Comparison of ENCODE assay signal across 8 cellular contexts in the genomic region with DNA sequence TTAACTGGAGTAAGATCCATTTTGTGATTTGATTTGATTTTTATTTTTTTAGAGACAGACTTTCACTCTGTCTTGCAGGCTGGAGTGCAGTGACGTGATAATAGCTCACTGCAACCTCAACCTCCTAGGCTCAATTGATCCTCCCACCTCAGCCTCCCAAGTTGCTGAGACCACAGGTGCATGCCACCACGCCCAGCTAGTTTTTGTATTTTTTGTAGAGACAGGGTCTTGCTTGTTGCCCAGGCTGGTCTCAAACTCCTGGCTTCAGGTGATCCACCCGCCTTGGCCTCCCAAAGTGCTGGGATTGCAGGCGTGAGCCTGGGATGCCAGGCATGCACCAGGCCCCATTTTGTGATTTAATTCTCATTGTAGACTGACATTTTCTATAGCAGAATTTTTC. TPM values are rescaled to one million over a fixed set of nuclear protein-coding genes. Genes with fewer than 3 reads are reported as not detected.
A peak's percentile ranks its signal among the peaks of the same experiment; 100 is the strongest.
DNase-seq lines count a peak whose midpoint lies in the region; ATAC-seq lines count a peak whose summit lies in the region.
"Not testable (repeated sequence)": the region's sequence is repeated elsewhere in the genome, so short reads cannot be mapped to it uniquely, and the experiment has no call there.

No MANE protein-coding gene starts in this region.

- not testable (repeated sequence) for H3K9me3 Mint-ChIP-seq in CD4-positive, alpha-beta memory T cell; T-helper 1 cell treated with Interleukin-12 subunit alpha and Interleukin-12 subunit beta and Interleukin-4 antibody, amounts not matched to agents 30 μg/mL and 1 μg/mL, for 36 hours; activated T-helper 2 cell treated with anti-CD3 and anti-CD28 coated beads, Interferon-gamma antibody, Interleukin-2, Interleukin-4, amounts not matched to agents 10 μg/mL and 5 μg/mL and 100 μg/mL, durations not matched to agents 14 hours and 24 hours and 36 hours; naive thymus-derived CD4-positive, alpha-beta T cell

- peaks cover 20 to 30% of the 10 kb centered on the region in 2 donors for H3K36me3 Mint-ChIP-seq in CD4-positive, alpha-beta memory T cell
- peaks cover 22% of the 10 kb centered on the region for H3K36me3 Mint-ChIP-seq in T-helper 1 cell treated with Interleukin-12 subunit alpha and Interleukin-12 subunit beta and Interleukin-4 antibody, amounts not matched to agents 30 μg/mL and 1 μg/mL, for 36 hours (ENCODE audit: low read depth)
- peaks cover 33% of the 10 kb centered on the region for H3K36me3 Mint-ChIP-seq in activated T-helper 2 cell treated with anti-CD3 and anti-CD28 coated beads, Interferon-gamma antibody, Interleukin-2, Interleukin-4, amounts not matched to agents 10 μg/mL and 5 μg/mL and 100 μg/mL, durations not matched to agents 14 hours and 24 hours and 36 hours (ENCODE audit: low read depth)
- H3K36me3 Mint-ChIP-seq in naive thymus-derived CD4-positive, alpha-beta T cell, result peaks cover 3 to 38% (median 28%) of the 10 kb centered on the region in 5 donors

- peak overlapping the region in 7 of 8 donors; percentile 52 to 86 (median 71) for H3K4me3 Mint-ChIP-seq in CD4-positive, alpha-beta memory T cell
- H3K4me3 Mint-ChIP-seq in T-helper 1 cell treated with Interleukin-12 subunit alpha and Interleukin-12 subunit beta and Interleukin-4 antibody, amounts not matched to agents 30 μg/mL and 1 μg/mL, for 36 hours, result peak overlapping the region; percentile 55
- H3K4me3 Mint-ChIP-seq in activated T-helper 2 cell treated with anti-CD3 and anti-CD28 coated beads, Interferon-gamma antibody, Interleukin-2, Interleukin-4, amounts not matched to agents 10 μg/mL and 5 μg/mL and 100 μg/mL, durations not matched to agents 14 hours and 24 hours and 36 hours (ENCODE audit: low read depth), result not testable (repeated sequence)
- H3K4me3 Mint-ChIP-seq in naive thymus-derived CD4-positive, alpha-beta T cell, result peak overlapping the region in 3 of 10 donors; percentile 1 to 62 (median 10)

- not testable (repeated sequence) for H3K9me3 ChIP-seq in CD4-positive, alpha-beta memory T cell (ENCODE audit: control insufficient read depth in 1 of 2, low read length in 2 of 2); naive thymus-derived CD4-positive, alpha-beta T cell (ENCODE audit: control insufficient read depth in 2 of 3, low read length in 3 of 3)

- not testable (repeated sequence) for H3K27me3 Mint-ChIP-seq in CD4-positive, alpha-beta memory T cell; T-helper 1 cell treated with Interleukin-12 subunit alpha and Interleukin-12 subunit beta and Interleukin-4 antibody, amounts not matched to agents 30 μg/mL and 1 μg/mL, for 36 hours (ENCODE audit: low read depth); activated T-helper 2 cell treated with anti-CD3 and anti-CD28 coated beads, Interferon-gamma antibody, Interleukin-2, Interleukin-4, amounts not matched to agents 10 μg/mL and 5 μg/mL and 100 μg/mL, durations not matched to agents 14 hours and 24 hours and 36 hours (ENCODE audit: low read depth); naive thymus-derived CD4-positive, alpha-beta T cell

- DNase-seq in CD4-positive, alpha-beta memory T cell; activated T-helper 2 cell treated with anti-CD3 and anti-CD28 coated beads, Interferon-gamma antibody, Interleukin-2, Interleukin-4, amounts not matched to agents 10 μg/mL and 5 μg/mL and 100 μg/mL, durations not matched to agents 14 hours and 24 hours and 36 hours (ENCODE audit: low spot score); naive thymus-derived CD4-positive, alpha-beta T cell: not testable (repeated sequence)

- ATAC-seq in GM19023 (IDR thresholded peaks at IDR 0.05; ENCODE audit: unreplicated experiment) (peak; percentile 23), GM21515 (IDR thresholded peaks at IDR 0.05; ENCODE audit: unreplicated experiment) (peak; percentile 27), HG02870 (IDR thresholded peaks at IDR 0.05; ENCODE audit: unreplicated experiment) (peak; percentile 11), HG03342 (IDR thresholded peaks at IDR 0.05; ENCODE audit: unreplicated experiment) (peak; percentile 26)
- peak; percentile 23 for ATAC-seq in naive thymus-derived CD4-positive, alpha-beta T cell

- CTCF ChIA-PET in CD4-positive, alpha-beta memory T cell (lab: Charles Lee; ENCODE audit: partially characterized antibody), result interaction anchor here (1.0 to 1.6 kb wide), 6 partner anchors 10 to 28 kb away, joined by 3 to 7 read pairs (median 4); no protein-coding TSS in a partner anchor
- CTCF ChIA-PET in naive thymus-derived CD4-positive, alpha-beta T cell (lab: Charles Lee), result interaction anchor here (0.9 to 1.5 kb wide), 2 partner anchors 21 to 29 kb away, joined by 3 to 4 read pairs; no protein-coding TSS in a partner anchor

- H3K27ac Mint-ChIP-seq in CD4-positive, alpha-beta memory T cell, result peak overlapping the region; percentile 48 to 94 (median 85)
- peak overlapping the region; percentile 91 for H3K27ac Mint-ChIP-seq in T-helper 1 cell treated with Interleukin-12 subunit alpha and Interleukin-12 subunit beta and Interleukin-4 antibody, amounts not matched to agents 30 μg/mL and 1 μg/mL, for 36 hours
- H3K27ac Mint-ChIP-seq in activated T-helper 2 cell treated with anti-CD3 and anti-CD28 coated beads, Interferon-gamma antibody, Interleukin-2, Interleukin-4, amounts not matched to agents 10 μg/mL and 5 μg/mL and 100 μg/mL, durations not matched to agents 14 hours and 24 hours and 36 hours, result peak overlapping the region; percentile 88
- peak overlapping the region in 7 of 9 donors; percentile 45 to 87 (median 82) for H3K27ac Mint-ChIP-seq in naive thymus-derived CD4-positive, alpha-beta T cell

- intact Hi-C loops in CD4-positive, alpha-beta memory T cell (cut with micrococcal nuclease), result not testable (repeated sequence)
- intact Hi-C loops in activated T-helper 2 cell treated with anti-CD3 and anti-CD28 coated beads, Interferon-gamma antibody, Interleukin-2, Interleukin-4, amounts not matched to agents 10 μg/mL and 5 μg/mL and 100 μg/mL, durations not matched to agents 14 hours and 24 hours and 36 hours (cut with micrococcal nuclease), result loop anchor here (10.0 kb wide), 1 partner anchor 135 kb away; the partner anchor contains the start of gene DYNC1LI1
- intact Hi-C loops in naive thymus-derived CD4-positive, alpha-beta T cell (cut with micrococcal nuclease), result loop anchor here in 1 of 2 donors (10.0 kb wide), 2 partner anchors 525 to 1825 kb away; no protein-coding TSS in a partner anchor

- peaks cover 79% of the 10 kb centered on the region for H3K4me1 ChIP-seq in CD4-positive, alpha-beta memory T cell (ENCODE audit: insufficient read depth, low read length)
- H3K4me1 ChIP-seq in naive thymus-derived CD4-positive, alpha-beta T cell (ENCODE audit: control insufficient read depth in 2 of 2, insufficient read depth in 2 of 2, low read length in 2 of 2), result peaks cover 41 to 49% of the 10 kb centered on the region in 2 donors

- POLR2A ChIA-PET in CD4-positive, alpha-beta memory T cell (lab: Charles Lee; ENCODE audit: partially characterized antibody), result interaction anchor here (1.8 to 20.1 kb wide), 3 partner anchors 13 to 39 kb away, joined by 9 to 415 read pairs (median 66); no protein-coding TSS in a partner anchor
- POLR2A ChIA-PET in naive thymus-derived CD4-positive, alpha-beta T cell (lab: Charles Lee), result interaction anchor here (0.7 to 12.6 kb wide), 3 partner anchors 11 to 38 kb away, joined by 3 to 145 read pairs (median 29); no protein-coding TSS in a partner anchor

- H3K4me1 Mint-ChIP-seq in CD4-positive, alpha-beta memory T cell, result peaks cover 55 to 95% (median 68%) of the 10 kb centered on the region in 4 donors
- peaks cover 54% of the 10 kb centered on the region for H3K4me1 Mint-ChIP-seq in T-helper 1 cell treated with Interleukin-12 subunit alpha and Interleukin-12 subunit beta and Interleukin-4 antibody, amounts not matched to agents 30 μg/mL and 1 μg/mL, for 36 hours (ENCODE audit: low read depth)
- H3K4me1 Mint-ChIP-seq in activated T-helper 2 cell treated with anti-CD3 and anti-CD28 coated beads, Interferon-gamma antibody, Interleukin-2, Interleukin-4, amounts not matched to agents 10 μg/mL and 5 μg/mL and 100 μg/mL, durations not matched to agents 14 hours and 24 hours and 36 hours (ENCODE audit: low read depth), result peaks cover 60% of the 10 kb centered on the region
- H3K4me1 Mint-ChIP-seq in naive thymus-derived CD4-positive, alpha-beta T cell, result peaks cover 29 to 91% (median 83%) of the 10 kb centered on the region in 7 donors

- peak overlapping the region; percentile 17 for H3K27ac ChIP-seq in CD4-positive, alpha-beta memory T cell (ENCODE audit: low read depth, low read length)
- not testable (repeated sequence) for H3K27ac ChIP-seq in naive thymus-derived CD4-positive, alpha-beta T cell (ENCODE audit: low read depth, low read length)

- H3K36me3 ChIP-seq in CD4-positive, alpha-beta memory T cell (ENCODE audit: insufficient read depth, low read length); naive thymus-derived CD4-positive, alpha-beta T cell (ENCODE audit: control insufficient read depth in 2 of 3, insufficient read depth in 3 of 3, low read length in 3 of 3): not testable (repeated sequence)

- not testable (repeated sequence) for H3K27me3 ChIP-seq in CD4-positive, alpha-beta memory T cell (ENCODE audit: insufficient read depth, low read length); naive thymus-derived CD4-positive, alpha-beta T cell (ENCODE audit: control insufficient read depth in 2 of 2, insufficient read depth in 2 of 2, low read length in 2 of 2)

- H3K4me3 ChIP-seq in CD4-positive, alpha-beta memory T cell (ENCODE audit: low read length in 2 of 2); naive thymus-derived CD4-positive, alpha-beta T cell (ENCODE audit: low read length): not testable (repeated sequence)

RNA-seq across cellular contexts. Expression of gene CMTM7, which starts 47.8 kb away (rescaled TPM):
- 10 to 100 TPM; 44.2 to 48.0 TPM for total RNA-seq in CD4-positive, alpha-beta memory T cell
- 100 to 1,000 TPM in 1 of 2 donors, 10 to 100 TPM in 1; 83.4 to 137 TPM for polyA plus RNA-seq in CD4-positive, alpha-beta memory T cell
- total RNA-seq in activated T-helper 2 cell treated with anti-CD3 and anti-CD28 coated beads, Interferon-gamma antibody, Interleukin-2, Interleukin-4, amounts not matched to agents 10 μg/mL and 5 μg/mL and 100 μg/mL, durations not matched to agents 14 hours and 24 hours and 36 hours, result 60.0 and 60.9 TPM in 2 replicates
- total RNA-seq in naive thymus-derived CD4-positive, alpha-beta T cell, result 10 to 100 TPM; 38.6 to 60.1 (median 49.5) TPM
- 100 to 1,000 TPM in 1 of 2 donors, 10 to 100 TPM in 1; 87.7 to 157 TPM for polyA plus RNA-seq in naive thymus-derived CD4-positive, alpha-beta T cell
